Comparison of ENCODE assay signal across 14 cellular contexts in genomic region chr6:134216304-134217029, GRCh38.
DNase-seq lines count a peak whose midpoint lies in the region; ATAC-seq and TF ChIP-seq lines count a peak whose summit lies in the region.
"Had no signal": no experiment of that assay in that cellular context is flagged by ENCODE, and none has a peak within 500 bp of the region (broad histone marks: within the 10 kb centered on the region; RNA-seq: fewer than 3 reads in every experiment).

No MANE protein-coding gene starts in this region.

- peak; percentile 39 for ATAC-seq in HG02798 (IDR thresholded peaks at IDR 0.05; ENCODE audit: poor library complexity, unreplicated experiment)

- TF ChIP-seq RAD21 in liver (IDR thresholded peaks at IDR 0.05) = no peak

- no peaks in the 10 kb centered on the region for H3K36me3 ChIP-seq in liver (ENCODE audit: control insufficient read depth in 4 of 4, insufficient read depth in 3 of 4, low read depth in 1 of 4, low read length in 3 of 4)

- H3K9me3 ChIP-seq in liver (ENCODE audit: control insufficient read depth in 4 of 4, low read length in 3 of 4) = no peaks in the 10 kb centered on the region

- H3K27me3 ChIP-seq in liver (ENCODE audit: control insufficient read depth in 4 of 4, insufficient read depth in 4 of 4, low read length in 3 of 4) = no peaks in the 10 kb centered on the region

- H3K27ac ChIP-seq in liver (ENCODE audit: low read depth in 1 of 2, low read length in 2 of 2) = peak overlapping the region in 1 of 2 donors; percentile 25

- CTCF ChIA-PET in HEK293T (lab: Yijun Ruan, JAX) = no interaction called here

- TF ChIP-seq CTCF in liver (IDR thresholded peaks at IDR 0.05; ENCODE audit: low read depth, low read length, missing input control) = no peak

- WGBS in liver = 83% methylated on average over 5 of the region's 5 CpGs

- peak; percentile 59 to 78 for DNase-seq in AML-193 (lab: John Stamatoyannopoulos, UW)
- DNase-seq in SIG-M5 treated with dmso at 0.1 percent for 504 hours (lab: John Stamatoyannopoulos, UW; ENCODE audit: unreplicated experiment) = peak; percentile 78
- no peak for DNase-seq in HEK293T (ENCODE audit: extremely low spot score)
- no peak for DNase-seq in hypothalamus (lab: John Stamatoyannopoulos, UW)
- no peak for DNase-seq in stimulated activated CD4-positive, alpha-beta T cell treated with anti-CD3 and anti-CD28 coated beads, Interleukin-12 subunit alpha, Interleukin-12 subunit beta, amount 100 ng/mL, for 4 hours
- DNase-seq in NCI-H2196 (lab: John Stamatoyannopoulos, UW; ENCODE audit: unreplicated experiment) = no peak
- DNase-seq: activated CD4-positive, alpha-beta T cell treated with anti-CD3 and anti-CD28 coated beads, Interleukin-2, amount 50 U/mL, for 48 hours; activated naive CD8-positive, alpha-beta T cell treated with anti-CD3 and anti-CD28 coated beads for 36 hours; effector CD4-positive, alpha-beta T cell; NCI-H1694 treated with DMSO at 0.1 percent for 48 hours; RPMI8226; stimulated activated naive CD4-positive, alpha-beta T cell had no signal

- H3K4me3 ChIP-seq in liver (ENCODE audit: low read depth in 1 of 3, low read length in 3 of 3) = no peak overlapping the region

- H3K4me1 ChIP-seq in liver (ENCODE audit: control insufficient read depth in 4 of 4, insufficient read depth in 4 of 4, low read length in 3 of 4) = no peaks in the 10 kb centered on the region

- POLR2A ChIA-PET in HEK293T (lab: Yijun Ruan, JAX) = no interaction called here

- H3K9ac ChIP-seq in liver (ENCODE audit: low read depth in 1 of 2, low read length in 2 of 2) = no peak overlapping the region

TF ChIP-seq in liver, 16 proteins besides CTCF, POLR2A, EP300 and RAD21:
- TF ChIP-seq YY1 (IDR thresholded peaks at IDR 0.05) (peak; percentile 35), HNF4A (conservative IDR thresholded peaks at IDR 0.05) (no peak)

TF ChIP-seq in HEK293T, 16 proteins besides CTCF, POLR2A, EP300 and RAD21:
- TF ChIP-seq ELF4 (IDR thresholded peaks at IDR 0.05) = no peak
- TF ChIP-seq HDGF (IDR thresholded peaks at IDR 0.05; ENCODE audit: borderline replicate concordance) = no peak
- no peak for TF ChIP-seq FOXA1 (IDR thresholded peaks at IDR 0.05)
- no peak for TF ChIP-seq L3MBTL2 (conservative IDR thresholded peaks at IDR 0.05)
- no peak for TF ChIP-seq PKNOX1 (IDR thresholded peaks at IDR 0.05)
- TF ChIP-seq SP1 (IDR thresholded peaks at IDR 0.05) = no peak
- no peak for TF ChIP-seq FOXK2 (IDR thresholded peaks at IDR 0.05)
- TF ChIP-seq ARNT (IDR thresholded peaks at IDR 0.05) = no peak
- TF ChIP-seq BHLHE40 (IDR thresholded peaks at IDR 0.05; ENCODE audit: borderline replicate concordance) = no peak
- no peak for TF ChIP-seq FOXM1 (IDR thresholded peaks at IDR 0.05; ENCODE audit: borderline replicate concordance)
- no peak for TF ChIP-seq CTBP1 (IDR thresholded peaks at IDR 0.05; ENCODE audit: borderline replicate concordance)
- no peak for TF ChIP-seq TARDBP (IDR thresholded peaks at IDR 0.05)
- no peak for TF ChIP-seq SUZ12 (IDR thresholded peaks at IDR 0.05)
- TF ChIP-seq LEF1 (IDR thresholded peaks at IDR 0.05; ENCODE audit: borderline replicate concordance) = no peak
TF ChIP-seq in HEK293T: peak in this region for 0.

Comparison
In these comparisons a context has a peak if more than half of its experiments do, and no peak if none do; other contexts are left out.
1. DNase-seq: peak in AML-193 (2 of 2) and SIG-M5 treated with dmso at 0.1 percent for 504 hours (single experiment); none in HEK293T (single experiment), hypothalamus (0 of 51), stimulated activated CD4-positive, alpha-beta T cell treated with anti-CD3 and anti-CD28 coated beads, Interleukin-12 subunit alpha, Interleukin-12 subunit beta, amount 100 ng/mL, for 4 hours (single experiment) and NCI-H2196 (single experiment).